ENCODE assay signal across 30 cellular contexts in the genomic region with DNA sequence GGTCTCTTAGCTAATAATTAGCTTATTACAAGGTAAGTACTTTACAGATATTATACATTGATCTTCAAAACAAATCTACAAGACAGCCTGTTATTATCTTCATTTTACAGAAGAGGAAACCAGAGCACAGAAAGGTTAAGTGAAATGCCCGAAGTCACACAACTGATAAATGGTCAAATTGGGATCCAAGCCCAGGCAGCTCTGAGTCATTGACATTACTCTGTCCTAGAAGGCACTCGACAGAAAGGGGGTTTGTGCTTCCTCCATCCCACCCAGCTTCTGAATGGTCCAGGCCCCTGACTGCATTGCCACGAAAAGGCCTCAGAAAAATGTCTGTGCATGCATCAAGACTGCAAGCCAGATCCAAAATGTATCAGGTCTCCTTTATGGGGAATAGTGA.
"Had no signal": no experiment of that assay in that cellular context is flagged by ENCODE, and none has a peak within 500 bp of the region (broad histone marks: within the 10 kb centered on the region; RNA-seq: fewer than 3 reads in every experiment).

No MANE protein-coding gene starts in this region.

- DNase-seq: activated B cell treated with CpG ODN at 0.5 μM for 24 hours; activated CD4-positive, alpha-beta memory T cell treated with anti-CD3 and anti-CD28 coated beads for 36 hours; activated CD4-positive, alpha-beta T cell treated with anti-CD3 and anti-CD28 coated beads for 4 hours; activated CD4-positive, alpha-beta T cell treated with anti-CD3 and anti-CD28 coated beads, Interleukin-2, amount 10 ng/mL, durations not matched to agents 24 days and 14 days; activated CD4-positive, alpha-beta T cell treated with anti-CD3 and anti-CD28 coated beads, Interleukin-2, amount 50 U/mL, for 1 hour; activated CD4-positive, alpha-beta T cell treated with anti-CD3 and anti-CD28 coated beads, Interleukin-2, amount 50 U/mL, for 4 hours; activated CD4-positive, CD25-positive, alpha-beta regulatory T cell treated with anti-CD3 and anti-CD28 coated beads, Interleukin-2, amount 50 U/mL, for 72 hours; activated CD8-positive, alpha-beta memory T cell treated with anti-CD3 and anti-CD28 coated beads, Interleukin-2, amount 50 U/mL, for 4 hours; activated CD8-positive, alpha-beta T cell treated with anti-CD3 and anti-CD28 coated beads for 36 hours; activated effector memory CD4-positive, alpha-beta T cell treated with anti-CD3 and anti-CD28 coated beads, Interleukin-2, amount 50 U/mL, for 16 hours; activated gamma-delta T cell treated with Interleukin-2 at 50 U/mL for 16 hours; activated naive CD4-positive, alpha-beta T cell; activated naive CD4-positive, alpha-beta T cell treated with anti-CD3 and anti-CD28 coated beads for 36 hours; activated naive CD4-positive, alpha-beta T cell treated with anti-CD3 and anti-CD28 coated beads, Interleukin-2, amount 50 U/mL, for 16 hours; activated naive CD8-positive, alpha-beta T cell treated with anti-CD3 and anti-CD28 coated beads for 36 hours; activated T-cell treated with anti-CD3 and anti-CD28 coated beads for 4 hours; activated T-cell treated with anti-CD3 and anti-CD28 coated beads, Interleukin-2, amount 50 U/mL, for 1 hour; activated T-cell treated with anti-CD3 and anti-CD28 coated beads, Interleukin-2, amount 50 U/mL, for 4 hours; activated T-cell treated with anti-CD3 and anti-CD28 coated beads, Interleukin-2, amount 50 U/mL, for 72 hours; amniotic stem cell; aorta; caudate nucleus; T-helper 1 cell; T-helper 2 cell; T-helper 9 cell had no signal

- H3K27me3 ChIP-seq: adrenal gland, cardiac muscle cell had no signal

- H3K27ac ChIP-seq: adrenal gland, cardiac muscle cell, VCaP had no signal

- H3K36me3 ChIP-seq: adrenal gland, cardiac muscle cell had no signal

- ATAC-seq: activated CD8-positive, alpha-beta T cell treated with anti-CD3 and anti-CD28 coated beads for 36 hours; activated naive CD4-positive, alpha-beta T cell treated with anti-CD3 and anti-CD28 coated beads, Interleukin-2, amount 50 U/mL, for 72 hours; activated T-cell treated with anti-CD3 and anti-CD28 coated beads, Interleukin-2, amount 50 U/mL, for 4 hours; activated T-cell treated with anti-CD3 and anti-CD28 coated beads, Interleukin-2, amount 50 U/mL, for 72 hours; activated T-helper 17 cell treated with anti-CD3 and anti-CD28 coated beads, Interleukin-2, amount 50 U/mL, for 72 hours had no signal

- H3K9me3 ChIP-seq: adrenal gland had no signal

- H3K4me3 ChIP-seq: adrenal gland, cardiac muscle cell had no signal

- H3K4me1 ChIP-seq: adrenal gland had no signal
